In the genomic region with DNA sequence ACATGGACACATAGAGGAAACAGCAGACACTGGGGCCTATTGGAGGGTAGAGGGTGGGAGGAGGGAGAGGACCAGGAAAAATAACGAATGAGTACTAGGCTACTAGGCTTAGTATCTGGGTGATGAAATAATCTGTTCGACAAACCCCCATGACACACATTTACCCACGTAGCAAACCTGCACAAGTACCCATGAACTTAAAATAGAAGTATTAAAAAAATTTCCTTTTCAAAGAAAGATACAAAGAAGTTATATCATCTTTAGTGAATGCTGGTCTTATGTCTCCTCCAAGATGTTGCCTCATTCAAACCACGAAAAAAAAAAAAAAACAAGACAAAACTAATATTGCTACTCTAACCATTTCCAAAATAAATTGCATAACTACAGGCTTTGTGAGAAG, we compare ENCODE assay signal across 20 cellular contexts. TPM values are rescaled to one million over a fixed set of nuclear protein-coding genes. Genes with fewer than 3 reads are reported as not detected.
A peak's percentile ranks its signal among the peaks of the same experiment; 100 is the strongest.
DNase-seq lines count a peak whose midpoint lies in the region; ATAC-seq and TF ChIP-seq lines count a peak whose summit lies in the region.
"Had no signal": no experiment of that assay in that cellular context is flagged by ENCODE, and none has a peak within 500 bp of the region (broad histone marks: within the 10 kb centered on the region; RNA-seq: fewer than 3 reads in every experiment).

No MANE protein-coding gene starts in this region.

- POLR2A ChIA-PET in OCI-LY7 (lab: Charles Lee) = interaction anchor here (0.7 to 5.0 kb wide), 5 partner anchors 11 to 59 kb away, joined by 3 to 24 read pairs (median 10); no protein-coding TSS in a partner anchor

- CTCF ChIA-PET in OCI-LY7 (lab: Charles Lee; ENCODE audit: unreplicated experiment) = no interaction called here

- H3K79me2 ChIP-seq in OCI-LY7 (ENCODE audit: insufficient read depth, low read depth, low read length) (peaks cover 85% of the 10 kb centered on the region), fibroblast of lung (ENCODE audit: control insufficient read depth, insufficient read depth, low read length) (peaks cover 2% of the 10 kb centered on the region)

- intact Hi-C loops in OCI-LY7 (cut with micrococcal nuclease; ENCODE audit: unreplicated experiment) (no loop called here), sciatic nerve (cut with DNase I) (no loop called here)

- H3K4me1 ChIP-seq in OCI-LY7 (ENCODE audit: insufficient read depth, low read length, poor library complexity, severe bottlenecking) (peaks cover 90% of the 10 kb centered on the region), fibroblast of lung (ENCODE audit: control insufficient read depth, extremely low read depth, insufficient read depth, low read length) (no peaks in the 10 kb centered on the region)
- H3K4me1 ChIP-seq: prostate gland had no signal

- no peak overlapping the region for H3K9ac ChIP-seq in fibroblast of lung (ENCODE audit: insufficient read depth, low read length)

- H3K9me2 ChIP-seq in OCI-LY7 (ENCODE audit: insufficient read depth, low read length) = no peaks in the 10 kb centered on the region

- peaks cover 22% of the 10 kb centered on the region for H3K36me3 ChIP-seq in OCI-LY7 (ENCODE audit: insufficient read depth, low read length)
- H3K36me3 ChIP-seq in fibroblast of lung (ENCODE audit: control insufficient read depth, insufficient read depth, low read length) = no peaks in the 10 kb centered on the region
- H3K36me3 ChIP-seq: prostate gland had no signal

- H4K20me1 ChIP-seq in OCI-LY7 (ENCODE audit: insufficient read depth, low read length) (peaks cover 6% of the 10 kb centered on the region; the same call in 1 of the 2 replicates), fibroblast of lung (ENCODE audit: control insufficient read depth, extremely low read depth, insufficient read depth, low read length) (no peaks in the 10 kb centered on the region)

- peak overlapping the region; percentile 88 for H3K27ac ChIP-seq in OCI-LY7 (ENCODE audit: low read depth, low read length, poor library complexity, severe bottlenecking)
- no peak overlapping the region for H3K27ac ChIP-seq in fibroblast of lung (ENCODE audit: insufficient read depth, low read length)
- H3K27ac ChIP-seq: 22Rv1, cardiac muscle cell, heart right ventricle, prostate gland had no signal

- H2AFZ ChIP-seq in OCI-LY7 (ENCODE audit: low read length) = no peak overlapping the region
- H2AFZ ChIP-seq in fibroblast of lung (ENCODE audit: low read length) = no peak overlapping the region

- TF ChIP-seq CTCF in OCI-LY7 (conservative IDR thresholded peaks at IDR 0.05; ENCODE audit: low read length) (no peak), fibroblast of lung (conservative IDR thresholded peaks at IDR 0.05 in 1 of 2, IDR thresholded peaks at IDR 0.05 in 1 of 2; ENCODE audit: low read depth in 1 of 2, low read length in 2 of 2) (no peak)

- ATAC-seq in sciatic nerve = peak; percentile 93
- ATAC-seq in HG03139 (IDR thresholded peaks at IDR 0.05; ENCODE audit: unreplicated experiment) = no peak
- no peak for ATAC-seq in GM19395 (IDR thresholded peaks at IDR 0.05; ENCODE audit: unreplicated experiment)
- ATAC-seq: K562, Panc1, T-cell had no signal

- DNase-seq in SIG-M5 treated with dmso at 0.1 percent for 504 hours (lab: John Stamatoyannopoulos, UW; ENCODE audit: unreplicated experiment) (peak; percentile 42), SIG-M5 (lab: John Stamatoyannopoulos, UW) (no peak), OCI-LY7 (ENCODE audit: low spot score) (no peak), fibroblast of lung (ENCODE audit: low read depth in 2 of 2) (peak; percentile 50 to 82), sciatic nerve (ENCODE audit: low spot score) (no peak), kidney tubule cell (ENCODE audit: low spot score) (no peak)
- DNase-seq: activated B cell treated with CpG ODN at 0.5 μM for 24 hours, activated gamma-delta T cell treated with Interleukin-2 at 50 U/mL for 16 hours, heart right ventricle, HFFc6, NCI-H1694, NCI-H526 treated with DMSO at 0.1 percent for 48 hours, T-cell had no signal

- H3K9me3 ChIP-seq in OCI-LY7 (ENCODE audit: low read length) (no peaks in the 10 kb centered on the region), fibroblast of lung (ENCODE audit: control insufficient read depth, insufficient read depth, low read depth, low read length) (no peaks in the 10 kb centered on the region)
- H3K9me3 ChIP-seq: heart right ventricle, prostate gland had no signal

- H3K4me3 ChIP-seq in OCI-LY7 (ENCODE audit: low read depth, low read length, poor library complexity, severe bottlenecking) = peak overlapping the region; percentile 13
- no peak overlapping the region for H3K4me3 ChIP-seq in fibroblast of lung (replicated peaks in 1 of 4; ENCODE audit: control extremely low read depth in 1 of 4, insufficient read depth in 1 of 4, low read depth in 3 of 4, low read length in 4 of 4)
- H3K4me3 ChIP-seq: cardiac muscle cell, heart right ventricle, K562, prostate gland had no signal

- H3K4me2 ChIP-seq in OCI-LY7 (ENCODE audit: low read length) (peak overlapping the region; percentile 45), fibroblast of lung (ENCODE audit: extremely low read depth, insufficient read depth, low read length) (no peak overlapping the region)

- H3K27me3 ChIP-seq in fibroblast of lung (ENCODE audit: control insufficient read depth, insufficient read depth, low read length) = no peaks in the 10 kb centered on the region
- H3K27me3 ChIP-seq: cardiac muscle cell, heart right ventricle had no signal

- no TSS peak for BruUV-seq in OCI-LY7 (replicated peaks; lab: Mats Ljungman, UMichigan)

RNA-seq across cellular contexts. Expression of gene MBTD1, which starts 31.7 kb away (rescaled TPM):
- total RNA-seq in OCI-LY7 (2014; rRNA removed; shearing (Covaris generic)) = 17.3 and 21.2 TPM in 2 replicates
- total RNA-seq in OCI-LY7 (2022) = 39.1 and 46.9 TPM in 2 replicates
- 12.1 and 13.7 TPM in 2 replicates for total RNA-seq in fibroblast of lung
- 2.9 and 4.4 TPM in 2 replicates for polyA plus RNA-seq in fibroblast of lung
- polyA plus RNA-seq in fibroblast of lung (2012) = 2.0 and 3.2 TPM in 2 replicates
- 1.2 and 1.8 TPM in 2 replicates for polyA minus RNA-seq in fibroblast of lung (ENCODE audit: low replicate concordance)
- 20.5 TPM for total RNA-seq in sciatic nerve

RNA-seq across cellular contexts. Expression of gene UTP18, which starts 32.2 kb away (rescaled TPM):
- 58.1 and 62.8 TPM in 2 replicates for total RNA-seq in OCI-LY7 (2014; rRNA removed; shearing (Covaris generic))
- total RNA-seq in OCI-LY7 (2022) (66.6 and 68.3 TPM in 2 replicates), fibroblast of lung (27.9 and 31.6 TPM in 2 replicates), sciatic nerve (29.4 TPM)
- polyA plus RNA-seq in fibroblast of lung = 29.2 and 37.6 TPM in 2 replicates
- 24.6 and 37.9 TPM in 2 replicates for polyA plus RNA-seq in fibroblast of lung (2012)
- 0.75 and 2.2 TPM in 2 replicates for polyA minus RNA-seq in fibroblast of lung (ENCODE audit: low replicate concordance)

Comparison
In these comparisons a context has a peak if more than half of its experiments do, and no peak if none do; other contexts are left out.
1. DNase-seq: peak in SIG-M5 treated with dmso at 0.1 percent for 504 hours (single experiment) and fibroblast of lung (2 of 2); none in SIG-M5 (single experiment), OCI-LY7 (single experiment), sciatic nerve (single experiment) and kidney tubule cell (single experiment).